ENCODE assay signal across 1 cellular context in genomic region chr2:119366161-119366648, GRCh38.
TF ChIP-seq lines count a peak whose summit lies in the region.

No MANE protein-coding gene starts in this region.

TF ChIP-seq in K562, 482 proteins besides CTCF, POLR2A, EP300 and RAD21 (continued from another document):
- TF ChIP-seq NBN (IDR thresholded peaks at IDR 0.05; ENCODE audit: low read depth) (0 out of 2 replicates have a peak, but pooled peaks have one; percentile 20), ZNF830 (CRISPR knock-in tag; IDR thresholded peaks at IDR 0.05) (0 out of 2 replicates have a peak, but pooled peaks have one; percentile 10), MTA3 (IDR thresholded peaks at IDR 0.05; ENCODE audit: borderline replicate concordance) (no peak), CREBBP (IDR thresholded peaks at IDR 0.05; ENCODE audit: low read depth, low read length) (no peak), TCF3 (CRISPR knock-in tag; IDR thresholded peaks at IDR 0.05) (peak; percentile 30; the same call in 1 of the 2 replicates), ZBTB7A (IDR thresholded peaks at IDR 0.05; ENCODE audit: borderline replicate concordance, control insufficient read depth, low read depth, low read length) (peak; percentile 42; the same call in 1 of the 2 replicates), ERF (CRISPR knock-in tag; IDR thresholded peaks at IDR 0.05) (0 out of 2 replicates have a peak, but pooled peaks have one; percentile 36), SAFB2 (IDR thresholded peaks at IDR 0.05; ENCODE audit: borderline replicate concordance, low read depth, low read length, severe bottlenecking) (no peak), PHF8 (IDR thresholded peaks at IDR 0.05; ENCODE audit: borderline replicate concordance, low read length) (peak; percentile 83), XRCC3 (IDR thresholded peaks at IDR 0.05) (no peak), CBX3 (IDR thresholded peaks at IDR 0.05; ENCODE audit: borderline replicate concordance in 1 of 2, low read length in 2 of 2) (peak in 1 of 2 experiments; percentile 8; a peak in 1 of 3 replicates), NEUROD1 (IDR thresholded peaks at IDR 0.05; ENCODE audit: borderline replicate concordance, low read depth, low read length, partially characterized antibody) (no peak), NR1H2 (CRISPR knock-in tag; IDR thresholded peaks at IDR 0.05) (0 out of 2 replicates have a peak, but pooled peaks have one; percentile 85)
- TF ChIP-seq, protein P1, sequence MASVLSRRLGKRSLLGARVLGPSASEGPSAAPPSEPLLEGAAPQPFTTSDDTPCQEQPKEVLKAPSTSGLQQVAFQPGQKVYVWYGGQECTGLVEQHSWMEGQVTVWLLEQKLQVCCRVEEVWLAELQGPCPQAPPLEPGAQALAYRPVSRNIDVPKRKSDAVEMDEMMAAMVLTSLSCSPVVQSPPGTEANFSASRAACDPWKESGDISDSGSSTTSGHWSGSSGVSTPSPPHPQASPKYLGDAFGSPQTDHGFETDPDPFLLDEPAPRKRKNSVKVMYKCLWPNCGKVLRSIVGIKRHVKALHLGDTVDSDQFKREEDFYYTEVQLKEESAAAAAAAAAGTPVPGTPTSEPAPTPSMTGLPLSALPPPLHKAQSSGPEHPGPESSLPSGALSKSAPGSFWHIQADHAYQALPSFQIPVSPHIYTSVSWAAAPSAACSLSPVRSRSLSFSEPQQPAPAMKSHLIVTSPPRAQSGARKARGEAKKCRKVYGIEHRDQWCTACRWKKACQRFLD (CRISPR knock-in tag; IDR thresholded peaks at IDR 0.05) = no peak
- TF ChIP-seq, protein P2, sequence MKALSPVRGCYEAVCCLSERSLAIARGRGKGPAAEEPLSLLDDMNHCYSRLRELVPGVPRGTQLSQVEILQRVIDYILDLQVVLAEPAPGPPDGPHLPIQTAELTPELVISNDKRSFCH (CRISPR knock-in tag; IDR thresholded peaks at IDR 0.05) = no peak
- TF ChIP-seq, protein P2 (tag; IDR thresholded peaks at IDR 0.05) = no peak
TF ChIP-seq in K562: peak in this region for 9.
